In genomic region chr17:13568746-13569739, GRCh38 we compare ENCODE assay signal across 21 cellular contexts. TPM values are rescaled to one million over a fixed set of nuclear protein-coding genes. Genes with fewer than 3 reads are reported as not detected.
A peak's percentile ranks its signal among the peaks of the same experiment; 100 is the strongest.
DNase-seq lines count a peak whose midpoint lies in the region; TF ChIP-seq lines count a peak whose summit lies in the region.
"Had no signal": no experiment of that assay in that cellular context is flagged by ENCODE, and none has a peak within 500 bp of the region (broad histone marks: within the 10 kb centered on the region; RNA-seq: fewer than 3 reads in every experiment).

No MANE protein-coding gene starts in this region.

- H3K36me3 ChIP-seq in BLaER1 = no peaks in the 10 kb centered on the region
- peaks cover 0 to 10% of the 10 kb centered on the region in 2 experiments for H3K36me3 ChIP-seq in mesenchymal stem cell (ENCODE audit: control insufficient read depth in 1 of 2, insufficient read depth in 2 of 2, low read depth in 1 of 2, low read length in 2 of 2)
- H3K36me3 ChIP-seq: ascending aorta, gastroesophageal sphincter, tibial artery had no signal

- no peak overlapping the region for H2BK15ac ChIP-seq in mesenchymal stem cell (ENCODE audit: low read depth, poor library complexity, severe bottlenecking)

- H2AFZ ChIP-seq in mesenchymal stem cell (ENCODE audit: low read depth, low read length) = no peak overlapping the region

- no peak overlapping the region for H2BK5ac ChIP-seq in mesenchymal stem cell (ENCODE audit: low read depth, low read length, poor library complexity, severe bottlenecking)

- H3K23ac ChIP-seq in mesenchymal stem cell (ENCODE audit: low read length in 2 of 2) = no peak overlapping the region

- no peak overlapping the region for H3K4ac ChIP-seq in mesenchymal stem cell (ENCODE audit: low read depth in 1 of 2, low read length in 2 of 2)

- H3K4me1 ChIP-seq in BLaER1 (peaks cover 56% of the 10 kb centered on the region), mesenchymal stem cell (ENCODE audit: control insufficient read depth, insufficient read depth, low read depth, low read length) (no peaks in the 10 kb centered on the region)
- H3K4me1 ChIP-seq: ascending aorta, gastroesophageal sphincter, tibial artery had no signal

- H3K9ac ChIP-seq in BLaER1 (0 out of 2 replicates have a peak overlapping the region, but pooled peaks have one; percentile 5), mesenchymal stem cell (ENCODE audit: low read length) (no peak overlapping the region)

- no peak overlapping the region for H2AK5ac ChIP-seq in mesenchymal stem cell (ENCODE audit: low read length, severe bottlenecking)

- no peak overlapping the region for H2BK12ac ChIP-seq in mesenchymal stem cell (ENCODE audit: low read length in 2 of 2)

- H2BK120ac ChIP-seq in mesenchymal stem cell (ENCODE audit: low read depth, low read length) = peak overlapping the region; percentile 5

- H4K20me1 ChIP-seq in BLaER1 = 0 out of 2 replicates have a peak, but pooled peaks cover 4% of the 10 kb centered on the region

- no peaks in the 10 kb centered on the region for H3K79me1 ChIP-seq in mesenchymal stem cell (replicated peaks; ENCODE audit: low read length, poor library complexity, severe bottlenecking)

- no peaks in the 10 kb centered on the region for H3K27me3 ChIP-seq in BLaER1
- H3K27me3 ChIP-seq in mesenchymal stem cell (ENCODE audit: control insufficient read depth in 1 of 2, insufficient read depth in 1 of 2, low read length in 2 of 2) = no peaks in the 10 kb centered on the region
- H3K27me3 ChIP-seq: ascending aorta, gastroesophageal sphincter had no signal

- no peak overlapping the region for H3K14ac ChIP-seq in mesenchymal stem cell (ENCODE audit: low read length in 2 of 2)

- peak overlapping the region; percentile 86 for H3K4me2 ChIP-seq in BLaER1
- no peak overlapping the region for H3K4me2 ChIP-seq in mesenchymal stem cell (ENCODE audit: low read length, poor library complexity, severe bottlenecking)

- TF ChIP-seq CTCF in choroid plexus epithelial cell (conservative IDR thresholded peaks at IDR 0.05; ENCODE audit: low read depth, low read length) = no peak

- no peak overlapping the region for H3K18ac ChIP-seq in mesenchymal stem cell (ENCODE audit: low read depth in 1 of 2, low read length in 2 of 2)

- 81% methylated on average over 8 of the region's 10 CpGs for WGBS in mesenchymal stem cell

- no peak overlapping the region for H3K27ac ChIP-seq in BLaER1
- no peak overlapping the region for H3K27ac ChIP-seq in mesenchymal stem cell (ENCODE audit: low read length, poor library complexity, severe bottlenecking)
- H3K27ac ChIP-seq: ascending aorta, gastroesophageal sphincter, SK-N-MC, tibial artery had no signal

- H4K8ac ChIP-seq in mesenchymal stem cell (ENCODE audit: low read length) = peak overlapping the region; percentile 37

- no peak overlapping the region; the same call in 1 of the 2 replicates for H3K4me3 ChIP-seq in BLaER1
- no peak overlapping the region for H3K4me3 ChIP-seq in choroid plexus epithelial cell (ENCODE audit: low read depth, low read length)
- no peak overlapping the region for H3K4me3 ChIP-seq in mesenchymal stem cell (ENCODE audit: insufficient read depth in 1 of 2, low read depth in 1 of 2, low read length in 2 of 2)
- H3K4me3 ChIP-seq: ascending aorta, gastroesophageal sphincter, lung, SK-N-MC, tibial artery had no signal

- DNase-seq in SHP77 (lab: John Stamatoyannopoulos, UW) = peak; percentile 58 to 72
- peak; percentile 87 for DNase-seq in choroid plexus epithelial cell (ENCODE audit: low read depth)
- DNase-seq in mesenchymal stem cell = no peak
- DNase-seq in NCI-H69 (lab: John Stamatoyannopoulos, UW) = no peak
- DNase-seq in medulla oblongata (ENCODE audit: extremely low spot score) = no peak
- no peak for DNase-seq in mucosa of gallbladder (ENCODE audit: low spot score)
- DNase-seq in activated CD4-positive, CD25-positive, alpha-beta regulatory T cell treated with anti-CD3 and anti-CD28 coated beads, Interleukin-2, amount 50 U/mL, for 72 hours = no peak
- DNase-seq: activated CD8-positive, alpha-beta memory T cell treated with anti-CD3 and anti-CD28 coated beads, Interleukin-2, amount 50 U/mL, for 4 hours; activated gamma-delta T cell treated with Interleukin-2 at 50 U/mL for 16 hours; CD4-positive, CD25-positive, alpha-beta regulatory T cell; NCI-H1436; NCI-H2171; NCI-H526 treated with DMSO at 0.1 percent for 48 hours; T-helper 9 cell; tibial artery had no signal

- peaks cover 19% of the 10 kb centered on the region for H3K9me3 ChIP-seq in BLaER1
- H3K9me3 ChIP-seq in mesenchymal stem cell (ENCODE audit: control insufficient read depth, low read length) = peaks cover 13% of the 10 kb centered on the region
- H3K9me3 ChIP-seq: ascending aorta had no signal

- H4K91ac ChIP-seq in mesenchymal stem cell (ENCODE audit: low read length) = no peak overlapping the region

RNA-seq across cellular contexts. Expression of gene HS3ST3A1, which starts 32.7 kb away (rescaled TPM):
- 11.7 TPM for polyA plus RNA-seq in mesenchymal stem cell (2013, experiment 1 of 2)
- polyA plus RNA-seq in mesenchymal stem cell (2013, experiment 2 of 2) = 10.4 TPM
- total RNA-seq in mucosa of gallbladder = 0.49 TPM
- total RNA-seq: A673, ascending aorta had no signal

Comparison
In these comparisons a context has a peak if more than half of its experiments do, and no peak if none do; other contexts are left out.
1. DNase-seq: peak in SHP77 (2 of 2) and choroid plexus epithelial cell (single experiment); none in mesenchymal stem cell (single experiment), NCI-H69 (single experiment), medulla oblongata (single experiment), mucosa of gallbladder (single experiment) and activated CD4-positive, CD25-positive, alpha-beta regulatory T cell treated with anti-CD3 and anti-CD28 coated beads, Interleukin-2, amount 50 U/mL, for 72 hours (single experiment).